In the genomic region with DNA sequence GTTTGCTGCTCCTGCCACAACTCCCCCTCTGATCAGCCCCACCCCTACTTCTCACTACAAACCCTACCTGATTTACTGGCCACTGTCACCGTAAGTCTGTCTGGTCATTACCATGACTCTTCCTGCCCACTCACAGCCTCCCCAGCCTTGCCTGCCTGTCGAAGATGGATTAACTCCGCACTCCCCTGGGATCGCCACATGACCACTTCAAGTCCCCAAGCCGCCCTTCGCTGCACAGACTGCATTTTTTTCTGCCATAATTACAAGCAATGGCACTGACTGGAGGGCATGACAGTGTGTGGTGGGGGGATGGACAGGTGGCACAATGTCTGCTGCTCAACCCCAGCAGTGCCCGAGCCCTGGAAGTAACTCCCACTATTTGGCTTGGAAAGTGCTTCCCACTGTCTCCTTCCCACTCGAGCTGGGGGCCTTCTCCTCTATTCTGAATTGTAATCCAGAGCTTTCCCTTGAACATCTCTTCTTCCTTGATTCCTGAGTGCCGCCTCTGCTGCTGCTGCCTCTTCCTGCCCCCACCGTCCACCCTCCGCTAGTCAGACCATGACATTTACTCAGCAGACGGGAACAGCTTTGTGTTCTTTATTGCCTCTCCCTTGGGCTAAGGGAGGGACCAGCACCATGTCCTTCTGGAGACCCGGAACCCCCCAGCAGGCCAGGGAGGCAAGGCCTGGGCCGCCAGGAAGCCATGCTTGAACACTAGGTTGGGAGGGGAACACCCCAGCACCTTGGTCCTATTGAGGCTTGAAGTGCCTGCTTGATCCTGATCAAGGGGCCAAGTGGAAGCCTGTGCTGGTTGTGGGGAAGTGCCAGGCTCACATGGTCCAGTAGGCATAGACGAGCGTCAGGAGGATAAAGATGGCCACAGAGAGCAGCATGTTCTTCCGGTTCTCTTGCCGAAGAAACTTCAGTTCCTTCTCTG, we compare ENCODE assay signal across 16 cellular contexts. TPM values are rescaled to one million over a fixed set of nuclear protein-coding genes. Genes with fewer than 3 reads are reported as not detected.
DNase-seq lines count a peak whose midpoint lies in the region; ATAC-seq, FAIRE-seq and TF ChIP-seq lines count a peak whose summit lies in the region.
"Had no signal": no experiment of that assay in that cellular context is flagged by ENCODE, and none has a peak within 500 bp of the region (broad histone marks: within the 10 kb centered on the region; RNA-seq: fewer than 3 reads in every experiment).

No MANE protein-coding gene starts in this region.

- no peak for TF ChIP-seq EP300 in GM12878 (IDR thresholded peaks at IDR 0.05; ENCODE audit: borderline replicate concordance in 1 of 2, control insufficient read depth in 1 of 2, low read depth in 2 of 2, low read length in 2 of 2)

- H3K9me3 ChIP-seq in GM12878 (replicated peaks; ENCODE audit: control insufficient read depth, insufficient read depth, low read length) = no peaks in the 10 kb centered on the region
- no peaks in the 10 kb centered on the region for H3K9me3 ChIP-seq in Caco-2
- H3K9me3 ChIP-seq: thoracic aorta had no signal

- H3K27ac ChIP-seq in GM12878 (ENCODE audit: control insufficient read depth, insufficient read depth) = no peak overlapping the region
- H3K27ac ChIP-seq: brain microvascular endothelial cell, SK-N-MC, thoracic aorta had no signal

- peak; percentile 42 for TF ChIP-seq POLR2A in GM12878 (IDR thresholded peaks at IDR 0.05; ENCODE audit: low read depth, low read length)

- FAIRE-seq in GM12878 (lab: Jason Lieb, UNC) = no peak
- FAIRE-seq: TTC549 had no signal

- H3K27me3 ChIP-seq in GM12878 (replicated peaks in 1 of 2; ENCODE audit: control insufficient read depth in 2 of 2, insufficient read depth in 2 of 2, low read length in 1 of 2) (no peaks in the 10 kb centered on the region), Caco-2 (replicated peaks; ENCODE audit: control insufficient read depth, insufficient read depth, low read length) (no peaks in the 10 kb centered on the region)
- H3K27me3 ChIP-seq: brain microvascular endothelial cell had no signal

- no peak for ATAC-seq in GM12878
- no peak for ATAC-seq in activated CD4-positive, alpha-beta T cell treated with anti-CD3 and anti-CD28 coated beads for 36 hours

- peaks cover 9% of the 10 kb centered on the region for H3K36me3 Mint-ChIP-seq in progenitor cell of endocrine pancreas (ENCODE audit: insufficient read depth)
- H3K36me3 Mint-ChIP-seq in Caco-2 (ENCODE audit: insufficient read depth, unreplicated experiment) = peaks cover 13% of the 10 kb centered on the region
- peaks cover 34% of the 10 kb centered on the region for H3K36me3 Mint-ChIP-seq in activated CD4-positive, alpha-beta T cell treated with anti-CD3 and anti-CD28 coated beads for 36 hours (ENCODE audit: low read depth)

- 84% methylated on average over 17 of the region's 18 CpGs for WGBS in GM12878 (ENCODE audit: insufficient coverage, insufficient replicate concordance, low lambda C conversion rate, missing lambda C conversion rate)

- CTCF ChIA-PET in GM12878 (lab: Yijun Ruan, JAX) = interaction anchor here (0.8 to 5.6 kb wide), 4 partner anchors 13 to 95 kb away, joined by 3 to 18 read pairs (median 8); a partner anchor contains a TSS
- CTCF ChIA-PET in Caco-2 (lab: Charles Lee) = no interaction called here
- CTCF ChIA-PET in activated CD4-positive, alpha-beta T cell treated with anti-CD3 and anti-CD28 coated beads for 36 hours (lab: Charles Lee) = interaction anchor here (0.7 to 1.7 kb wide), 7 partner anchors 8 to 210 kb away, joined by 3 to 5 read pairs (median 3); no protein-coding TSS in a partner anchor

- POLR2A ChIA-PET in GM12878 (lab: Charles Lee) (no interaction called here), Caco-2 (lab: Charles Lee) (no interaction called here)
- POLR2A ChIA-PET in activated CD4-positive, alpha-beta T cell treated with anti-CD3 and anti-CD28 coated beads for 36 hours (lab: Charles Lee) = no interaction called here

- H3K9me3 Mint-ChIP-seq in progenitor cell of endocrine pancreas (ENCODE audit: low read depth) = no peaks in the 10 kb centered on the region
- no peaks in the 10 kb centered on the region for H3K9me3 Mint-ChIP-seq in Caco-2 (ENCODE audit: unreplicated experiment)
- no peaks in the 10 kb centered on the region for H3K9me3 Mint-ChIP-seq in activated CD4-positive, alpha-beta T cell treated with anti-CD3 and anti-CD28 coated beads for 36 hours (ENCODE audit: low read depth)

- H3K27me3 Mint-ChIP-seq in progenitor cell of endocrine pancreas (no peaks in the 10 kb centered on the region), Caco-2 (ENCODE audit: insufficient read depth, unreplicated experiment) (no peaks in the 10 kb centered on the region)
- no peaks in the 10 kb centered on the region for H3K27me3 Mint-ChIP-seq in activated CD4-positive, alpha-beta T cell treated with anti-CD3 and anti-CD28 coated beads for 36 hours

- H3K4me2 ChIP-seq in GM12878 (ENCODE audit: control insufficient read depth, insufficient read depth) = no peak overlapping the region

- SMC1A ChIA-PET in GM12878 (lab: Charles Lee; ENCODE audit: uncharacterized antibody, unreplicated experiment) = interaction anchor here (1.0 to 2.0 kb wide), 3 partner anchors 56 to 83 kb away, joined by 3 to 5 read pairs (median 3); no protein-coding TSS in a partner anchor

- no peak overlapping the region for H3K4me3 ChIP-seq in GM12878
- no peak overlapping the region for H3K4me3 ChIP-seq in Caco-2 (ENCODE audit: low read depth, low read length)
- H3K4me3 ChIP-seq: SK-N-MC, thoracic aorta had no signal

- H3K9ac ChIP-seq in GM12878 (ENCODE audit: control insufficient read depth, insufficient read depth, low read length) = no peak overlapping the region

- no peaks in the 10 kb centered on the region for H3K79me2 ChIP-seq in GM12878 (ENCODE audit: control insufficient read depth, insufficient read depth, low read length)

- RAD21 ChIA-PET in GM12878 (lab: Charles Lee; ENCODE audit: unreplicated experiment) = interaction anchor here (0.8 kb wide), 1 partner anchor 83 kb away, joined by 6 read pairs; no protein-coding TSS in a partner anchor

- H3K4me3 Mint-ChIP-seq in progenitor cell of endocrine pancreas (ENCODE audit: low read depth) (no peak overlapping the region), Caco-2 (ENCODE audit: unreplicated experiment) (no peak overlapping the region)
- H3K4me3 Mint-ChIP-seq in activated CD4-positive, alpha-beta T cell treated with anti-CD3 and anti-CD28 coated beads for 36 hours = no peak overlapping the region

- in situ Hi-C loops in GM12878 (cut with MboI) = loop anchor here (5.0 kb wide), 1 partner anchor 210 kb away; no protein-coding TSS in a partner anchor

- H3K36me3 ChIP-seq in GM12878 (ENCODE audit: control insufficient read depth in 2 of 2, insufficient read depth in 2 of 2, low read length in 1 of 2) (peaks cover 32 to 45% of the 10 kb centered on the region in 2 experiments), Caco-2 (ENCODE audit: control insufficient read depth, insufficient read depth, low read length) (peaks cover 1% of the 10 kb centered on the region)

- BruUV-seq in GM12878 (replicated peaks; lab: Mats Ljungman, UMichigan) = no TSS peak
- no TSS peak for BruUV-seq in Caco-2 (replicated peaks; lab: Mats Ljungman, UMichigan)

- H3K4me1 Mint-ChIP-seq in progenitor cell of endocrine pancreas (ENCODE audit: low read depth) = no peaks in the 10 kb centered on the region
- H3K4me1 Mint-ChIP-seq in Caco-2 (ENCODE audit: low read depth, unreplicated experiment) = no peaks in the 10 kb centered on the region
- H3K4me1 Mint-ChIP-seq in activated CD4-positive, alpha-beta T cell treated with anti-CD3 and anti-CD28 coated beads for 36 hours = peaks cover 5% of the 10 kb centered on the region

- no peak for TF ChIP-seq RAD21 in GM12878 (IDR thresholded peaks at IDR 0.05; ENCODE audit: insufficient read depth, low read depth, low read length)

- peak; percentile 46 for DNase-seq in activated CD8-positive, alpha-beta memory T cell treated with anti-CD3 and anti-CD28 coated beads, Interleukin-2, amount 50 U/mL, for 48 hours
- no peak for DNase-seq in activated CD8-positive, alpha-beta memory T cell treated with anti-CD3 and anti-CD28 coated beads, Interleukin-2, amount 50 U/mL, for 4 hours
- DNase-seq in NCI-H187 (lab: John Stamatoyannopoulos, UW) = peak; percentile 42 to 79
- no peak for DNase-seq in GM12878 (ENCODE audit: low read depth, low spot score)
- no peak for DNase-seq in progenitor cell of endocrine pancreas (ENCODE audit: low spot score, unreplicated experiment)
- DNase-seq in Caco-2 = no peak
- no peak for DNase-seq in stimulated activated CD4-positive, alpha-beta T cell treated with anti-CD3 and anti-CD28 coated beads, Interleukin-2, amount 100 ng/mL, for 24 hours
- DNase-seq in activated CD4-positive, alpha-beta T cell treated with anti-CD3 and anti-CD28 coated beads for 36 hours = no peak
- DNase-seq: activated naive CD4-positive, alpha-beta T cell treated with Interleukin-2 at 50 U/mL for 16 hours; brain microvascular endothelial cell; hypothalamus; left cardiac atrium; NCI-H2029 treated with DMSO at 0.1 percent for 48 hours had no signal

- no peak overlapping the region for H2AFZ ChIP-seq in GM12878 (ENCODE audit: control insufficient read depth, low read depth, low read length)

- no peaks in the 10 kb centered on the region; the same call in 1 of the 2 replicates for H3K4me1 ChIP-seq in GM12878 (ENCODE audit: control insufficient read depth, insufficient read depth, low read length)
- no peaks in the 10 kb centered on the region for H3K4me1 ChIP-seq in Caco-2

- peak overlapping the region; percentile 6 for H3K27ac Mint-ChIP-seq in progenitor cell of endocrine pancreas
- H3K27ac Mint-ChIP-seq in Caco-2 (ENCODE audit: unreplicated experiment) = no peak overlapping the region
- H3K27ac Mint-ChIP-seq in activated CD4-positive, alpha-beta T cell treated with anti-CD3 and anti-CD28 coated beads for 36 hours = no peak overlapping the region

- intact Hi-C loops in GM12878 (cut with micrococcal nuclease; ENCODE audit: unreplicated experiment) (loop anchor here (5.0 kb wide), 1 partner anchor 55 kb away; no protein-coding TSS in a partner anchor), Caco-2 (cut with micrococcal nuclease; ENCODE audit: unreplicated experiment) (no loop called here)
- intact Hi-C loops in activated CD4-positive, alpha-beta T cell treated with anti-CD3 and anti-CD28 coated beads for 36 hours (cut with DNase I, micrococcal nuclease) = loop anchor here in 1 of 2 experiments (10.0 kb wide), 1 partner anchor 1012 kb away; no protein-coding TSS in a partner anchor

- no peak for TF ChIP-seq CTCF in GM12878 (IDR thresholded peaks at IDR 0.05 in 2 of 3, conservative IDR thresholded peaks at IDR 0.05 in 1 of 3; ENCODE audit: control insufficient read depth in 2 of 3, extremely low read depth in 1 of 3, insufficient read depth in 1 of 3, low read depth in 3 of 3, low read length in 3 of 3)
- TF ChIP-seq CTCF in progenitor cell of endocrine pancreas (IDR thresholded peaks at IDR 0.05; ENCODE audit: unreplicated experiment) = no peak
- no peak for TF ChIP-seq CTCF in Caco-2 (IDR thresholded peaks at IDR 0.05; ENCODE audit: insufficient read depth in 1 of 2, low read depth in 1 of 2, low read length in 1 of 2, severe bottlenecking in 1 of 2, unreplicated experiment in 1 of 2)

- H4K20me1 ChIP-seq in GM12878 (ENCODE audit: control insufficient read depth, insufficient read depth) = no peaks in the 10 kb centered on the region

RNA-seq across cellular contexts. Expression of a gene that starts 17.1 kb away (rescaled TPM):
- total RNA-seq in GM12878 (2013; cell fraction: nucleolus; rRNA removed) = 8.5 and 9.7 TPM in 2 replicates
- 92.6 and 102 TPM in 2 replicates for total RNA-seq in GM12878 (2014; rRNA removed)
- total RNA-seq in GM12878 (2014; rRNA removed; fragmentation: Illumina TruSeq; extraction: Trizol) = 103 and 110 TPM in 2 replicates
- total RNA-seq in GM12878 (2021) = 70.8 and 74.9 TPM in 2 replicates
- polyA plus RNA-seq in GM12878 (2011; ENCODE audit: low read depth) = 76.2 TPM
- 84.1 and 109 TPM in 2 replicates for polyA plus RNA-seq in GM12878 (2011; rRNA removed)
- polyA plus RNA-seq in GM12878 (2011; cell fraction: cytosol; rRNA removed) = 165 and 304 TPM in 2 replicates
- 77.8 and 96.7 TPM in 2 replicates for polyA plus RNA-seq in GM12878 (2011; cell fraction: nucleus; rRNA removed)
- 92.0 and 93.8 TPM in 2 replicates for polyA plus RNA-seq in GM12878 (2012)
- 133 and 200 TPM in 2 replicates for polyA plus RNA-seq in GM12878 (2014; fragmentation: Illumina TruSeq; extraction: Trizol)
- 100 to 1,000 TPM; 323 to 380 TPM for polyA plus RNA-seq in GM12878 (2014; fragmentation: Nextera tagmentation; extraction: Ambion mirVana)
- 99.5 and 99.6 TPM in 2 replicates for polyA plus RNA-seq in GM12878 (2014; rRNA removed)
- 100 to 1,000 TPM; 165 to 180 TPM for polyA plus RNA-seq in GM12878 (2016; fragmentation: Nextera tagmentation; extraction: Ambion mirVana)
- polyA minus RNA-seq in GM12878 (2011; rRNA and poly(A)+ RNA removed) = 31.0 and 53.2 TPM in 2 replicates
- polyA minus RNA-seq in GM12878 (2011; cell fraction: cytosol; rRNA and poly(A)+ RNA removed) = 21.2 and 21.5 TPM in 2 replicates
- polyA minus RNA-seq in GM12878 (2011; cell fraction: nucleus; rRNA and poly(A)+ RNA removed) = 7.5 and 13.0 TPM in 2 replicates
- total RNA-seq in progenitor cell of endocrine pancreas = 44.1 and 44.9 TPM in 2 replicates
- total RNA-seq in Caco-2 (2022) = 30.6 and 32.3 TPM in 2 replicates
- 10 to 100 TPM; 55.3 to 60.3 TPM for total RNA-seq in activated CD4-positive, alpha-beta T cell treated with anti-CD3 and anti-CD28 coated beads for 36 hours

RNA-seq across cellular contexts. Expression of a gene that starts 49.6 kb away (rescaled TPM):
- 109 and 111 TPM in 2 replicates for total RNA-seq in GM12878 (2013; cell fraction: nucleolus; rRNA removed)
- total RNA-seq in GM12878 (2014; rRNA removed) (46.2 and 53.1 TPM in 2 replicates), GM12878 (2014; rRNA removed; fragmentation: Illumina TruSeq; extraction: Trizol) (46.2 and 51.7 TPM in 2 replicates), GM12878 (2021) (55.9 and 56.6 TPM in 2 replicates), progenitor cell of endocrine pancreas (48.0 and 50.5 TPM in 2 replicates), Caco-2 (2022) (40.0 and 40.8 TPM in 2 replicates)
- 31.0 TPM for polyA plus RNA-seq in GM12878 (2011; ENCODE audit: low read depth)
- polyA plus RNA-seq in GM12878 (2011; rRNA removed) (67.0 and 67.8 TPM in 2 replicates), GM12878 (2014; fragmentation: Illumina TruSeq; extraction: Trizol) (57.5 and 59.1 TPM in 2 replicates), GM12878 (2014; fragmentation: Nextera tagmentation; extraction: Ambion mirVana) (1 to 10 TPM; 2.7 to 3.5 TPM), GM12878 (2014; rRNA removed) (43.3 and 52.8 TPM in 2 replicates), GM12878 (2016; fragmentation: Nextera tagmentation; extraction: Ambion mirVana) (10 to 100 TPM; 31.9 to 34.2 TPM)
- polyA plus RNA-seq in GM12878 (2011; cell fraction: cytosol; rRNA removed) = 57.0 and 58.5 TPM in 2 replicates
- 116 and 125 TPM in 2 replicates for polyA plus RNA-seq in GM12878 (2011; cell fraction: nucleus; rRNA removed)
- 44.7 and 48.1 TPM in 2 replicates for polyA plus RNA-seq in GM12878 (2012)
- polyA minus RNA-seq in GM12878 (2011; rRNA and poly(A)+ RNA removed) = 55.4 and 70.0 TPM in 2 replicates
- 17.1 and 22.4 TPM in 2 replicates for polyA minus RNA-seq in GM12878 (2011; cell fraction: cytosol; rRNA and poly(A)+ RNA removed)
- 26.4 and 35.6 TPM in 2 replicates for polyA minus RNA-seq in GM12878 (2011; cell fraction: nucleus; rRNA and poly(A)+ RNA removed)
- 10 to 100 TPM; 65.3 to 74.6 TPM for total RNA-seq in activated CD4-positive, alpha-beta T cell treated with anti-CD3 and anti-CD28 coated beads for 36 hours

Comparison
In these comparisons a context has a peak if more than half of its experiments do, and no peak if none do; other contexts are left out.
1. DNase-seq: peak in activated CD8-positive, alpha-beta memory T cell treated with anti-CD3 and anti-CD28 coated beads, Interleukin-2, amount 50 U/mL, for 48 hours (single experiment) and NCI-H187 (2 of 2); none in activated CD8-positive, alpha-beta memory T cell treated with anti-CD3 and anti-CD28 coated beads, Interleukin-2, amount 50 U/mL, for 4 hours (single experiment), GM12878 (single experiment), progenitor cell of endocrine pancreas (single experiment), Caco-2 (0 of 2), stimulated activated CD4-positive, alpha-beta T cell treated with anti-CD3 and anti-CD28 coated beads, Interleukin-2, amount 100 ng/mL, for 24 hours (0 of 2) and activated CD4-positive, alpha-beta T cell treated with anti-CD3 and anti-CD28 coated beads for 36 hours (single experiment).